25 cellular contexts compared by ENCODE assay signal in genomic region chr19:27860309-27860934, GRCh38.
"Had no signal": no experiment of that assay in that cellular context is flagged by ENCODE, and none has a peak within 500 bp of the region (broad histone marks: within the 10 kb centered on the region; RNA-seq: fewer than 3 reads in every experiment).

No MANE protein-coding gene starts in this region.

- FAIRE-seq: astrocyte had no signal

- H3K9ac ChIP-seq: KMS-11 had no signal

- H3K4me3 ChIP-seq: cardiac muscle cell, MG63, SJSA1 had no signal

- H3K27ac ChIP-seq: cardiac muscle cell, KMS-11, RWPE1, SJSA1 had no signal

- H3K36me3 ChIP-seq: cardiac muscle cell, MG63, SJSA1 had no signal

- H3K4me1 ChIP-seq: SJSA1 had no signal

- H3K4me2 ChIP-seq: KMS-11 had no signal

- H3K9me3 ChIP-seq: SJSA1 had no signal

- DNase-seq: activated CD4-positive, alpha-beta T cell treated with anti-CD3 and anti-CD28 coated beads for 48 hours; activated CD4-positive, alpha-beta T cell treated with anti-CD3 and anti-CD28 coated beads, Interleukin-2, amount 50 U/mL, for 4 hours; activated CD4-positive, CD25-positive, alpha-beta regulatory T cell treated with anti-CD3 and anti-CD28 coated beads, Interleukin-2, amount 50 U/mL, for 72 hours; activated CD8-positive, alpha-beta memory T cell treated with anti-CD3 and anti-CD28 coated beads, Interleukin-2, amount 10 ng/mL, durations not matched to agents 7 days and 5 days; activated effector memory CD4-positive, alpha-beta T cell treated with Interleukin-2 at 50 U/mL for 16 hours; activated naive CD4-positive, alpha-beta T cell; activated T-cell treated with anti-CD3 and anti-CD28 coated beads, Interleukin-2, amount 50 U/mL, for 24 hours; amygdala; MG63; NCI-H1105; NCI-H1436; NCI-H1694 treated with DMSO at 0.1 percent for 48 hours; NCI-H2029 treated with DMSO at 0.1 percent for 48 hours; NCI-H345; NCI-H510A; NCI-H526 treated with DMSO at 0.1 percent for 48 hours; NCI-H82; OCI-M1; Right ventricle myocardium superior; SW 1271 had no signal

- H3K27me3 ChIP-seq: cardiac muscle cell, MG63, SJSA1 had no signal
